ENCODE assay signal across 18 cellular contexts in genomic region chr10:88165849-88166271, GRCh38.
DNase-seq lines count a peak whose midpoint lies in the region; ATAC-seq and TF ChIP-seq lines count a peak whose summit lies in the region.
"Had no signal": no experiment of that assay in that cellular context is flagged by ENCODE, and none has a peak within 500 bp of the region (broad histone marks: within the 10 kb centered on the region; RNA-seq: fewer than 3 reads in every experiment).

No MANE protein-coding gene starts in this region.

- CTCF ChIA-PET in IMR-90 (lab: Yijun Ruan, JAX), result no interaction called here

- ATAC-seq in IMR-90 (ENCODE audit: low read depth) (no peak), GM19035 (IDR thresholded peaks at IDR 0.05; ENCODE audit: unreplicated experiment) (no peak)

- POLR2A ChIA-PET in IMR-90 (lab: Charles Lee; ENCODE audit: unreplicated experiment), result no interaction called here

- no peak for TF ChIP-seq RAD21 in IMR-90 (IDR thresholded peaks at IDR 0.05; ENCODE audit: low read length)

- H2BK20ac ChIP-seq in IMR-90 (ENCODE audit: low read depth, low read length), result no peak overlapping the region

- H3K36me3 Mint-ChIP-seq in glutamatergic neuron (ENCODE audit: unreplicated experiment), result no peaks in the 10 kb centered on the region

- TF ChIP-seq CTCF in AG10803 (conservative IDR thresholded peaks at IDR 0.05; ENCODE audit: low read length), result no peak
- no peak for TF ChIP-seq CTCF in IMR-90 (conservative IDR thresholded peaks at IDR 0.05; ENCODE audit: low read depth, low read length)
- no peak for TF ChIP-seq CTCF in osteoblast (IDR thresholded peaks at IDR 0.05; ENCODE audit: extremely low read depth, low read depth, low read length)
- TF ChIP-seq CTCF in glutamatergic neuron (IDR thresholded peaks at IDR 0.05; ENCODE audit: partially characterized antibody, unreplicated experiment), result no peak

- H3K9ac ChIP-seq in IMR-90 (ENCODE audit: low read depth, low read length), result no peak overlapping the region

- TF ChIP-seq POLR2A in IMR-90 (IDR thresholded peaks at IDR 0.05; ENCODE audit: low read depth, low read length), result no peak

- H3K4me1 ChIP-seq in IMR-90 (ENCODE audit: control insufficient read depth, insufficient read depth, low read length) (no peaks in the 10 kb centered on the region), osteoblast (ENCODE audit: insufficient read depth, low read length) (peaks cover 11% of the 10 kb centered on the region)

- H2BK5ac ChIP-seq in IMR-90 (ENCODE audit: low read depth, low read length, poor library complexity, severe bottlenecking), result no peak overlapping the region

- no peak overlapping the region for H3K4me2 ChIP-seq in IMR-90 (ENCODE audit: low read depth, low read length)
- peak overlapping the region; percentile 16 for H3K4me2 ChIP-seq in osteoblast (ENCODE audit: insufficient read depth, low read length)

- H3K4me3 ChIP-seq in AG10803 (ENCODE audit: low read length) (no peak overlapping the region), IMR-90 (ENCODE audit: insufficient read depth, low read depth, low read length) (no peak overlapping the region), osteoblast (ENCODE audit: insufficient read depth, low read length) (no peak overlapping the region)

- no peak overlapping the region for H3K27ac Mint-ChIP-seq in glutamatergic neuron (ENCODE audit: unreplicated experiment)
- H3K27ac Mint-ChIP-seq: activated naive CD8-positive, alpha-beta T cell treated with anti-CD3 and anti-CD28 coated beads, Interleukin-2, amount 10 ng/mL, durations not matched to agents 7 days and 5 days; memory B cell had no signal

- H3K18ac ChIP-seq in IMR-90 (ENCODE audit: low read depth, low read length), result no peak overlapping the region

- H4K20me1 ChIP-seq in IMR-90 (ENCODE audit: insufficient read depth, low read length) (no peaks in the 10 kb centered on the region), osteoblast (ENCODE audit: insufficient read depth, low read length) (no peaks in the 10 kb centered on the region)

- no peak overlapping the region for H2BK15ac ChIP-seq in IMR-90 (ENCODE audit: low read depth, low read length)

- H2AFZ ChIP-seq in IMR-90 (replicated peaks; ENCODE audit: low read length, poor library complexity), result no peak overlapping the region
- no peak overlapping the region for H2AFZ ChIP-seq in osteoblast (ENCODE audit: low read length)

- no peak overlapping the region for H3K4me3 Mint-ChIP-seq in glutamatergic neuron (ENCODE audit: unreplicated experiment)
- H3K4me3 Mint-ChIP-seq: activated naive CD8-positive, alpha-beta T cell treated with anti-CD3 and anti-CD28 coated beads, Interleukin-2, amount 10 ng/mL, durations not matched to agents 7 days and 5 days; memory B cell had no signal

- no peaks in the 10 kb centered on the region for H3K9me1 ChIP-seq in IMR-90 (ENCODE audit: insufficient read depth, low read length)

- no peak overlapping the region for H4K8ac ChIP-seq in IMR-90 (ENCODE audit: low read depth in 2 of 2, low read length in 2 of 2)

- no peak overlapping the region for H2BK120ac ChIP-seq in IMR-90 (ENCODE audit: low read depth, low read length)

- H3K9me3 ChIP-seq in IMR-90 (ENCODE audit: control insufficient read depth, insufficient read depth, low read length) (no peaks in the 10 kb centered on the region), osteoblast (ENCODE audit: low read depth, low read length) (no peaks in the 10 kb centered on the region)

- no peak overlapping the region for H4K91ac ChIP-seq in IMR-90 (ENCODE audit: insufficient read depth, low read depth, low read length)

- no TSS peak for BruUV-seq in IMR-90 (replicated peaks; lab: Mats Ljungman, UMichigan)

- H3K27me3 ChIP-seq in IMR-90 (ENCODE audit: control insufficient read depth, insufficient read depth, low read length), result no peaks in the 10 kb centered on the region
- no peaks in the 10 kb centered on the region for H3K27me3 ChIP-seq in osteoblast (ENCODE audit: insufficient read depth, low read length)

- no peaks in the 10 kb centered on the region for H3K36me3 ChIP-seq in IMR-90 (ENCODE audit: control insufficient read depth, insufficient read depth, low read length)
- H3K36me3 ChIP-seq in osteoblast (ENCODE audit: insufficient read depth, low read length), result no peaks in the 10 kb centered on the region

- H3K4me1 Mint-ChIP-seq in glutamatergic neuron (ENCODE audit: low read depth, unreplicated experiment), result no peaks in the 10 kb centered on the region

- peak; percentile 91 for DNase-seq in AG10803 (ENCODE audit: low read depth)
- DNase-seq in IMR-90, result peak; percentile 36
- DNase-seq in dedifferentiated amniotic fluid mesenchymal stem cell (ENCODE audit: extremely low spot score), result peak; percentile 95
- DNase-seq in osteoblast (ENCODE audit: insufficient read length, low spot score, missing footprints), result peak; percentile 45
- no peak for DNase-seq in LoVo (ENCODE audit: low spot score)
- DNase-seq in HPDE6-E6E7 (ENCODE audit: extremely low spot score), result no peak
- no peak for DNase-seq in glutamatergic neuron
- DNase-seq: activated CD4-positive, CD25-positive, alpha-beta regulatory T cell treated with anti-CD3 and anti-CD28 coated beads, Interleukin-2, amount 50 U/mL, for 72 hours; activated naive CD8-positive, alpha-beta T cell treated with anti-CD3 and anti-CD28 coated beads, Interleukin-2, amount 10 ng/mL, durations not matched to agents 7 days and 5 days; activated T-cell treated with anti-CD3 and anti-CD28 coated beads for 4 hours; AML-193; dermis blood vessel endothelial cell; H7; KG1; NCI-H1436 treated with DMSO at 0.1 percent for 48 hours; NCI-H510A had no signal

- H2AK9ac ChIP-seq in IMR-90 (replicated peaks; ENCODE audit: low read depth, low read length, poor library complexity), result no peak overlapping the region

- no peak overlapping the region for H3K4ac ChIP-seq in IMR-90 (ENCODE audit: low read depth, low read length)

- intact Hi-C loops in IMR-90 (cut with micrococcal nuclease), result no loop called here

- WGBS in IMR-90 (ENCODE audit: extremely low coverage in 2 of 2, insufficient read length in 1 of 2), 2 experiments, result no CpG with 5 or more reads among the region's 7 CpGs

- H2AK5ac ChIP-seq in IMR-90 (ENCODE audit: low read depth, low read length), result no peak overlapping the region

- no peak overlapping the region; the same call in 1 of the 2 replicates for H3K14ac ChIP-seq in IMR-90 (replicated peaks; ENCODE audit: low read depth, low read length)

- H3K56ac ChIP-seq in IMR-90 (ENCODE audit: extremely low read depth, insufficient read depth, low read length), result no peak overlapping the region

- no peaks in the 10 kb centered on the region for H3K79me1 ChIP-seq in IMR-90 (ENCODE audit: low read depth in 1 of 2, low read length in 2 of 2)

- H3K27me3 Mint-ChIP-seq in glutamatergic neuron (ENCODE audit: unreplicated experiment), result no peaks in the 10 kb centered on the region
- H3K27me3 Mint-ChIP-seq: memory B cell had no signal

- H3K9me3 Mint-ChIP-seq in glutamatergic neuron (ENCODE audit: unreplicated experiment), result no peaks in the 10 kb centered on the region

- H3K79me2 ChIP-seq in osteoblast (ENCODE audit: insufficient read depth, low read length), result no peaks in the 10 kb centered on the region

- H3K27ac ChIP-seq in IMR-90 (ENCODE audit: insufficient read depth, low read length) (no peak overlapping the region), osteoblast (ENCODE audit: low read depth, low read length) (no peak overlapping the region)

- no peak overlapping the region for H4K5ac ChIP-seq in IMR-90 (ENCODE audit: low read depth, low read length)

- in situ Hi-C loops in IMR-90 (cut with MboI; ENCODE audit: low sequenced_read_pairs), result no loop called here

- H3K23ac ChIP-seq in IMR-90 (ENCODE audit: low read depth, low read length), result no peak overlapping the region

- dilution Hi-C loops in IMR-90 (cut with HindIII; ENCODE audit: low sequenced_read_pairs, unreplicated experiment), result no loop called here

TF ChIP-seq in IMR-90, 13 proteins besides CTCF, POLR2A, EP300 and RAD21:
- TF ChIP-seq CEBPB (IDR thresholded peaks at IDR 0.05; ENCODE audit: low read depth, low read length), result no peak
- TF ChIP-seq RFX5 (IDR thresholded peaks at IDR 0.05; ENCODE audit: low read depth, low read length), result no peak
- TF ChIP-seq NFE2L2 (IDR thresholded peaks at IDR 0.05; ENCODE audit: low read depth, low read length), result no peak
- TF ChIP-seq MAZ (IDR thresholded peaks at IDR 0.05; ENCODE audit: borderline replicate concordance, low read depth, low read length), result no peak
- TF ChIP-seq SMC3 (IDR thresholded peaks at IDR 0.05; ENCODE audit: low read depth, low read length), result no peak
- no peak for TF ChIP-seq CHD1 (IDR thresholded peaks at IDR 0.05; ENCODE audit: low read depth, low read length)
- no peak for TF ChIP-seq BHLHE40 (IDR thresholded peaks at IDR 0.05; ENCODE audit: low read depth, low read length)
- TF ChIP-seq FOS (IDR thresholded peaks at IDR 0.05; ENCODE audit: low read depth, low read length), result no peak
- TF ChIP-seq RCOR1 (IDR thresholded peaks at IDR 0.05; ENCODE audit: insufficient replicate concordance, low read length), result no peak
- no peak for TF ChIP-seq MAFK (IDR thresholded peaks at IDR 0.05; ENCODE audit: low read depth, low read length)
- TF ChIP-seq USF2 (IDR thresholded peaks at IDR 0.05; ENCODE audit: low read depth, low read length), result no peak
- TF ChIP-seq ELK1 (IDR thresholded peaks at IDR 0.05; ENCODE audit: borderline replicate concordance, low read depth, low read length), result no peak

Comparison
In these comparisons a context has a peak if more than half of its experiments do, and no peak if none do; other contexts are left out.
1. DNase-seq: peak in AG10803 (single experiment), IMR-90 (single experiment), dedifferentiated amniotic fluid mesenchymal stem cell (single experiment) and osteoblast (single experiment); none in LoVo (single experiment), HPDE6-E6E7 (single experiment) and glutamatergic neuron (single experiment).